ENCODE assay signal across 8 cellular contexts in the genomic region with DNA sequence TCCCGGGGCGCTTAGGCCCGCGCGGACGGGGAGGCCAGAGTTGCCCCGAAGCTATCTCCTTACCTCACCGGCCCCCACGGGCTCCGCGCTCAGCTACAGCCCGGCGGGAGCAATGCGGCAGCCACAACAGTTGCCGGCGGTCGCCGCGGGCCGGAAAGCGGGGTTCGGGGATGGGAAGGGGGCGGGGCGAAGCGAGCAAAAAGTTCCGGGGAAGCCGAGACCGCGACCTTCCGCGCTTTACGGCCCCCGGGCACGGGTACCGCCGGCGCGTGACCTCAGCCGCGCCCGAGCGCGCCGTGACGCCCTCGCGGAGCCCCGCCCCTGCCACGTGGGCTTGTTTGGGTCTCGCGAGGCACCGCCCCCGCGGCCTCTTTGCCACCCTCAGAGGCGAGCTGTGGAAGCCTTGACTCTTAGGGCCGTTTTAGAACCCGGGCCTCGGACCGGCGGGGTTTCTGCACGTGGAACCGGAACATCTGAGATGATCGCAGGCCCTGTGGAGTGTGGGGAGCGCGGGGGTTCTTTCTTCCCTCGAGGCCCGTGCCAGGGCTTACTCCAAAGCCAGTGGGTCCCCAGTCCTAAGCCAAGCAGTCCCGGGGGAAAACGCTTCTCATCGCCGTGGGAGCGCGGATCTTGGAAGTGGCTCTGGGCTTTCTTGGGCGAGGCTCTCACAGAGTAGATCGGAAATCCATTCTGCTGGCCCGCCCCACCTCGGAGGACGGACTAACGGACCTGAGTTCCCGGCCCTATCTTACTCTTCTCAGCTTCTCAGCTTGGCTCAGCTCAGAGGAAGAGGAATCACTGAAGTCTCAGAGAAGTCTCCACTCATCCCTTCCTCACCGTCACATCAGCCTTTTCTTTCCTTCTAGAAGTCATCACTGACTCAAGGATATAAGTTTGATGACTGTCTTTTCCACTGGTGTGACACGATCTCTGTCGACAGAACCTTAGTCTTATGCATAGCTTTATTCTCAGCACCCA. TPM values are rescaled to one million over a fixed set of nuclear protein-coding genes. Genes with fewer than 3 reads are reported as not detected.
DNase-seq lines count a peak whose midpoint lies in the region; ATAC-seq, FAIRE-seq and TF ChIP-seq lines count a peak whose summit lies in the region.
"Not testable (repeated sequence)": the region's sequence is repeated elsewhere in the genome, so short reads cannot be mapped to it uniquely, and the experiment has no call there.

No MANE protein-coding gene starts in this region.

- not testable (repeated sequence) for TF ChIP-seq CTCF in endodermal cell (conservative IDR thresholded peaks at IDR 0.05); mesothelial cell of epicardium (IDR thresholded peaks at IDR 0.05; ENCODE audit: unreplicated experiment)

- FAIRE-seq in HTR-8/SVneo (lab: Jason Lieb, UNC): peak; percentile 100

- not testable (repeated sequence) for H3K36me3 Mint-ChIP-seq in endodermal cell (ENCODE audit: low read depth); mesothelial cell of epicardium

- not testable (repeated sequence) for H3K27me3 Mint-ChIP-seq in endodermal cell (ENCODE audit: insufficient read depth); mesothelial cell of epicardium (ENCODE audit: low read depth)

- not testable (repeated sequence) for H3K27ac ChIP-seq in endodermal cell (ENCODE audit: low read depth, low read length)

- DNase-seq in COR-L47 (lab: John Stamatoyannopoulos, UW): peak; percentile 92
- DNase-seq in HTR-8/SVneo (ENCODE audit: insufficient read length, low spot score): peak; percentile 97
- peak; percentile 68 for DNase-seq in NOMO-1 treated with dmso at 0.1 percent for 144 hours (lab: John Stamatoyannopoulos, UW; ENCODE audit: unreplicated experiment)
- DNase-seq in activated CD8-positive, alpha-beta memory T cell treated with anti-CD3 and anti-CD28 coated beads, Interleukin-2, amount 50 U/mL, for 24 hours (ENCODE audit: extremely low read depth): peak; percentile 81
- DNase-seq in endodermal cell: peak; percentile 92
- DNase-seq in mesothelial cell of epicardium (ENCODE audit: low spot score in 2 of 2, unreplicated experiment in 2 of 2): peak; percentile 85 to 92
- DNase-seq in stimulated activated CD8-positive, alpha-beta memory T cell treated with anti-CD3 and anti-CD28 coated beads, Interleukin-15, amount 100 ng/mL, for 24 hours (ENCODE audit: low read depth): peak; percentile 94

- H3K27me3 ChIP-seq in endodermal cell (ENCODE audit: control insufficient read depth, insufficient read depth, low read length, poor library complexity, severe bottlenecking): not testable (repeated sequence)

- peak overlapping the region; percentile 85 for H3K27ac Mint-ChIP-seq in endodermal cell
- H3K27ac Mint-ChIP-seq in mesothelial cell of epicardium: peak overlapping the region; percentile 89

- H3K4me3 ChIP-seq in endodermal cell (ENCODE audit: low read length): peak overlapping the region; percentile 92

- not testable (repeated sequence) for H3K9me3 ChIP-seq in endodermal cell (ENCODE audit: control insufficient read depth, low read length)

- H3K4me3 Mint-ChIP-seq in endodermal cell (peak overlapping the region; percentile 90), mesothelial cell of epicardium (peak overlapping the region; percentile 87)

- not testable (repeated sequence) for H3K9me3 Mint-ChIP-seq in endodermal cell, mesothelial cell of epicardium

- H3K4me1 Mint-ChIP-seq in endodermal cell, mesothelial cell of epicardium: not testable (repeated sequence)

- ATAC-seq in GM21390 (IDR thresholded peaks at IDR 0.05; ENCODE audit: unreplicated experiment): peak; percentile 94

- H3K36me3 ChIP-seq in endodermal cell (ENCODE audit: control insufficient read depth, insufficient read depth, low read length): not testable (repeated sequence)

- WGBS in endodermal cell (ENCODE audit: insufficient coverage in 1 of 2, insufficient read length in 1 of 2), 2 experiments: 1 to 4% methylated on average over 27 to 65 of the region's 83 CpGs

- H3K9ac ChIP-seq in endodermal cell (ENCODE audit: extremely low read depth, low read length, poor library complexity, severe bottlenecking): peak overlapping the region; percentile 67

- not testable (repeated sequence) for H3K4me1 ChIP-seq in endodermal cell (ENCODE audit: control insufficient read depth, insufficient read depth, low read length)

RNA-seq across cellular contexts. Expression of a gene that starts 7.8 kb away (rescaled TPM):
- 1 to 10 TPM in 1 of 2 donors, under 1 TPM in 1; 0.89 to 7.2 TPM for total RNA-seq in endodermal cell
- 7.3 TPM for polyA plus RNA-seq in endodermal cell (2013, experiment 1 of 2)
- polyA plus RNA-seq in endodermal cell (2013, experiment 2 of 2): 7.4 TPM
- total RNA-seq in mesothelial cell of epicardium: 7.2 to 8.7 TPM (median 8.7 TPM) in 3 replicates

RNA-seq across cellular contexts. Expression of a gene that starts 53.0 kb away (rescaled TPM):
- not detected for total RNA-seq in endodermal cell
- polyA plus RNA-seq in endodermal cell (2013, experiment 1 of 2): 65.1 TPM
- 73.1 TPM for polyA plus RNA-seq in endodermal cell (2013, experiment 2 of 2)
- 0.29 to 1.1 TPM (median 0.89 TPM) in 3 replicates for total RNA-seq in mesothelial cell of epicardium
